Comparison of ENCODE assay signal across 8 cellular contexts in genomic region chr1:64471218-64471719, GRCh38. TPM values are rescaled to one million over a fixed set of nuclear protein-coding genes. Genes with fewer than 3 reads are reported as not detected.
DNase-seq lines count a peak whose midpoint lies in the region; ATAC-seq and TF ChIP-seq lines count a peak whose summit lies in the region.

No MANE protein-coding gene starts in this region.

- H3K4me3 ChIP-seq in effector memory CD4-positive, alpha-beta T cell (ENCODE audit: insufficient read depth, low read depth, low read length, poor library complexity, severe bottlenecking) = peak overlapping the region; percentile 19
- H3K4me3 ChIP-seq in mesenchymal stem cell (ENCODE audit: insufficient read depth in 1 of 2, low read depth in 1 of 2, low read length in 2 of 2) (peak overlapping the region; percentile 76 to 93), tibial artery (peak overlapping the region; percentile 73 to 87)

- H3K79me1 ChIP-seq in mesenchymal stem cell (replicated peaks; ENCODE audit: low read length, poor library complexity, severe bottlenecking) = peaks cover 26% of the 10 kb centered on the region

- no peak overlapping the region for H2BK120ac ChIP-seq in mesenchymal stem cell (ENCODE audit: low read depth, low read length)

- intact Hi-C loops in tibial artery (cut with DNase I; ENCODE audit: low total_unique reads) = loop anchor here (5.0 kb wide), 1 partner anchor 206 kb away; no protein-coding TSS in a partner anchor

- H3K14ac ChIP-seq in mesenchymal stem cell (ENCODE audit: low read length in 2 of 2) = no peak overlapping the region

- peak overlapping the region; percentile 82 for H2AFZ ChIP-seq in mesenchymal stem cell (ENCODE audit: low read depth, low read length)

- H3K27ac ChIP-seq in effector memory CD4-positive, alpha-beta T cell (ENCODE audit: insufficient read depth, low read length, poor library complexity, severe bottlenecking) = no peak overlapping the region
- H3K27ac ChIP-seq in mesenchymal stem cell (ENCODE audit: low read length, poor library complexity, severe bottlenecking) = no peak overlapping the region
- H3K27ac ChIP-seq in tibial artery = peak overlapping the region; percentile 76 to 89

- peak overlapping the region; percentile 39 for H2BK5ac ChIP-seq in mesenchymal stem cell (ENCODE audit: low read depth, low read length, poor library complexity, severe bottlenecking)

- peak overlapping the region; percentile 84 for H3K9ac ChIP-seq in mesenchymal stem cell (ENCODE audit: low read length)

- H3K4me1 ChIP-seq in effector memory CD4-positive, alpha-beta T cell (ENCODE audit: control insufficient read depth, insufficient read depth, low read length, poor library complexity, severe bottlenecking) = peaks cover 11% of the 10 kb centered on the region
- peaks cover 17% of the 10 kb centered on the region for H3K4me1 ChIP-seq in mesenchymal stem cell (ENCODE audit: control insufficient read depth, insufficient read depth, low read depth, low read length)
- H3K4me1 ChIP-seq in tibial artery = peaks cover 0 to 47% (median 18%) of the 10 kb centered on the region in 4 donors

- no peaks in the 10 kb centered on the region for H3K36me3 ChIP-seq in effector memory CD4-positive, alpha-beta T cell (ENCODE audit: control insufficient read depth, insufficient read depth, low read length)
- H3K36me3 ChIP-seq in mesenchymal stem cell (ENCODE audit: control insufficient read depth in 1 of 2, insufficient read depth in 2 of 2, low read depth in 1 of 2, low read length in 2 of 2) (no peaks in the 10 kb centered on the region), tibial artery (no peaks in the 10 kb centered on the region)

- no peak overlapping the region for H4K8ac ChIP-seq in mesenchymal stem cell (ENCODE audit: low read length)

- H2AK5ac ChIP-seq in mesenchymal stem cell (ENCODE audit: low read length, severe bottlenecking) = no peak overlapping the region

- H3K4me2 ChIP-seq in mesenchymal stem cell (ENCODE audit: low read length, poor library complexity, severe bottlenecking) = peak overlapping the region; percentile 99

- peaks cover 16% of the 10 kb centered on the region for H3K27me3 ChIP-seq in effector memory CD4-positive, alpha-beta T cell (replicated peaks; ENCODE audit: control insufficient read depth, insufficient read depth, low read length, poor library complexity, severe bottlenecking)
- H3K27me3 ChIP-seq in mesenchymal stem cell (ENCODE audit: control insufficient read depth in 1 of 2, insufficient read depth in 1 of 2, low read length in 2 of 2) (peaks cover 10 to 12% of the 10 kb centered on the region in 2 experiments), tibial artery (no peaks in the 10 kb centered on the region)

- H3K18ac ChIP-seq in mesenchymal stem cell (ENCODE audit: low read depth in 1 of 2, low read length in 2 of 2) = peak overlapping the region in 1 of 2 experiments; percentile 62

- no peak for ATAC-seq in GM19328 (IDR thresholded peaks at IDR 0.05; ENCODE audit: unreplicated experiment)

- WGBS in mesenchymal stem cell = 0% methylated on average over 35 of the region's 35 CpGs

- H2BK12ac ChIP-seq in mesenchymal stem cell (ENCODE audit: low read length in 2 of 2) = no peak overlapping the region

- H3K23ac ChIP-seq in mesenchymal stem cell (ENCODE audit: low read length in 2 of 2) = peak overlapping the region in 1 of 2 experiments; percentile 99

- no peaks in the 10 kb centered on the region for H3K9me3 ChIP-seq in effector memory CD4-positive, alpha-beta T cell (ENCODE audit: control insufficient read depth, low read length)
- H3K9me3 ChIP-seq in mesenchymal stem cell (ENCODE audit: control insufficient read depth, low read length) (no peaks in the 10 kb centered on the region), tibial artery (no peaks in the 10 kb centered on the region)

- no peak overlapping the region for H3K4ac ChIP-seq in mesenchymal stem cell (ENCODE audit: low read depth in 1 of 2, low read length in 2 of 2)

- no peak for TF ChIP-seq CTCF in tibial artery (IDR thresholded peaks at IDR 0.05)

- peak; percentile 13 for DNase-seq in NCI-H1105 (lab: John Stamatoyannopoulos, UW)
- no peak for DNase-seq in NCI-H1105 treated with DMSO at 0.1 percent for 48 hours (lab: John Stamatoyannopoulos, UW)
- DNase-seq in SK-N-DZ (ENCODE audit: low spot score) = peak; percentile 47
- DNase-seq in effector memory CD4-positive, alpha-beta T cell = no peak
- DNase-seq in mesenchymal stem cell = peak; percentile 40
- DNase-seq in tibial artery = peak; percentile 43 to 74
- DNase-seq in central memory CD4-positive, alpha-beta T cell = no peak

- no peak overlapping the region for H4K91ac ChIP-seq in mesenchymal stem cell (ENCODE audit: low read length)

- H2BK15ac ChIP-seq in mesenchymal stem cell (ENCODE audit: low read depth, poor library complexity, severe bottlenecking) = no peak overlapping the region

RNA-seq across cellular contexts. Expression of gene CACHD1, which starts 1.3 kb away (rescaled TPM):
- 7.8 and 8.8 TPM in 2 replicates for polyA plus RNA-seq in SK-N-DZ (2014; cell fraction: cytosol; rRNA removed)
- polyA plus RNA-seq in SK-N-DZ (2014; cell fraction: nucleus; rRNA removed) = 7.1 and 10.4 TPM in 2 replicates
- 2.3 TPM for polyA plus RNA-seq in mesenchymal stem cell (2013, experiment 1 of 2)
- 2.3 TPM for polyA plus RNA-seq in mesenchymal stem cell (2013, experiment 2 of 2)

Comparison
In these comparisons a context has a peak if more than half of its experiments do, and no peak if none do; other contexts are left out.
1. DNase-seq: peak in NCI-H1105 (single experiment), SK-N-DZ (single experiment), mesenchymal stem cell (single experiment) and tibial artery (2 of 2); none in NCI-H1105 treated with DMSO at 0.1 percent for 48 hours (single experiment), effector memory CD4-positive, alpha-beta T cell (0 of 3) and central memory CD4-positive, alpha-beta T cell (single experiment).
2. H3K27ac ChIP-seq: peak in tibial artery (2 of 2); none in effector memory CD4-positive, alpha-beta T cell (single experiment) and mesenchymal stem cell (single experiment).
3. H3K4me3 ChIP-seq: peak in every context shown above with its lines; median percentile 84 in mesenchymal stem cell; 80 in tibial artery; 19 in effector memory CD4-positive, alpha-beta T cell.